Comparison of ENCODE assay signal across 8 cellular contexts in the genomic region with DNA sequence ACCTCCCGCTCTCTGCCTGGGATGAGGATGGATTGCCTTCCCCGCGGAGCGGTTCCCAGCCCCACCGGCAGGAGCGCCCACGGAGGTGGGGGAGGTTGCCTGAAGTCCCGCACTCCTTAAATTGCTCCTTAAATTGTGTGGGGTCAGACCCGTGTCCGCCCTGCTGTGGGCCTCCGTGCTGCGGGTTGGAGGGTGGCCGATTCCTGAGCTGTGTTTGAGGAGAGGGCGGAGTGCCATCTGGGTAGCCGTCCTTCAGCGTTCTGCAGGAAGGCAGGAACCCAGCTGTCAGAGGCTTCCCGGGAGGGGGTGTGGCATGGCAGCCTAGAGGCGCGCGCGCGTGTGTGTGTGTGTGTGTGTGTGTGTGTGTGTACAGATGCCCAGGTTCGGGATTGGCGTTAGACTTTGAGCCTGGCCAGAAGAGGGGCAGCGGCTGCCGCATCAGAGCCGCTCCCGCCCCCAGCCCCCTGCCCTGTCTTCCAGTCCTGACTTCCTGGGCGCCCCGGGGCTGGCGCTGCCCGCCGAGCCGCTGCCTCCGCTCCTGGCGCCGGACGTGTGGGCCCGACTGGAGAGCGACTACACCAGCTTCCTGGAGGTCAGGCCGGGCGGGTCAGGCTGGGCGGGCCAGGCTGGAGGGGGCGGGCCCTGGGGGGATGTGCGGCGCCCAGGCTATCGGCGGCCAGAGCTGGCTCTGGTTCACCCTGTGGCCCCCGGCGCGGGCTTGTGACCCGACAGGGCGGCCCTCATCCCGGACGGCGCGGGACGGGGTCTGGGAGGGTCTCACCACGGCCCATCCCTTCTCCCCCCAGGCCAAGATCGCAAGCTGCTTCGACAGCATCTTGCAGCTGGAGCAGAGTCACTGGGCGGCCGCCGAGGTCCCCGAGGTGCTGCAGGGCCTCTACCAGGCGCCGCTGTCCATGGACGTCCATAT. TPM values are rescaled to one million over a fixed set of nuclear protein-coding genes. Genes with fewer than 3 reads are reported as not detected.
DNase-seq lines count a peak whose midpoint lies in the region; ATAC-seq and TF ChIP-seq lines count a peak whose summit lies in the region.

No MANE protein-coding gene starts in this region.

- H3K27me3 Mint-ChIP-seq in chondrocyte (ENCODE audit: low read depth), result no peaks in the 10 kb centered on the region

- ATAC-seq in HG03342 (IDR thresholded peaks at IDR 0.05; ENCODE audit: unreplicated experiment), result no peak
- no peak for ATAC-seq in GM19452 (IDR thresholded peaks at IDR 0.05; ENCODE audit: unreplicated experiment)

- H3K4me1 Mint-ChIP-seq in chondrocyte (ENCODE audit: low read depth), result peaks cover under 1% of the 10 kb centered on the region

- H3K27ac Mint-ChIP-seq in chondrocyte (ENCODE audit: unreplicated experiment), result no peak overlapping the region

- peak overlapping the region; percentile 9 for H3K4me3 Mint-ChIP-seq in chondrocyte (ENCODE audit: unreplicated experiment)

- TF ChIP-seq CTCF in chondrocyte (IDR thresholded peaks at IDR 0.05), result peak; percentile 26

- DNase-seq in NCI-H2029 (lab: John Stamatoyannopoulos, UW), result peak; percentile 18
- no peak for DNase-seq in NCI-H2029 treated with DMSO at 0.1 percent for 48 hours (lab: John Stamatoyannopoulos, UW)
- peak; percentile 24 for DNase-seq in NCI-H345 treated with DMSO at 0.1 percent for 48 hours (lab: John Stamatoyannopoulos, UW; ENCODE audit: unreplicated experiment)
- no peak for DNase-seq in chondrocyte (ENCODE audit: low spot score)
- DNase-seq in myocyte (ENCODE audit: low read depth), result peak; percentile 93
- no peak for DNase-seq in stimulated activated CD4-positive, alpha-beta T cell treated with anti-CD3 and anti-CD28 coated beads, Interleukin-4, amount 100 ng/mL, for 24 hours

- no peaks in the 10 kb centered on the region for H3K36me3 Mint-ChIP-seq in chondrocyte (ENCODE audit: low read depth)

- no peaks in the 10 kb centered on the region for H3K9me3 Mint-ChIP-seq in chondrocyte (ENCODE audit: low read depth)

RNA-seq across cellular contexts. Expression of a gene that starts 9.2 kb away (rescaled TPM):
- not detected in 3 replicates for total RNA-seq in chondrocyte
- 58.9 and 99.9 TPM in 2 replicates for total RNA-seq in myocyte
- polyA plus RNA-seq in myocyte (2012), result 3.0 TPM

RNA-seq across cellular contexts. Expression of a gene that starts 19.5 kb away (rescaled TPM):
- total RNA-seq in chondrocyte (1.9 to 16.7 TPM (median 13.3 TPM) in 3 replicates), myocyte (76.6 and 179 TPM in 2 replicates)
- polyA plus RNA-seq in myocyte (2012), result 21.1 TPM

RNA-seq across cellular contexts. Expression of a gene that starts 19.7 kb away (rescaled TPM):
- total RNA-seq in chondrocyte, result not detected in 3 replicates
- 0.94 and 2.7 TPM in 2 replicates for total RNA-seq in myocyte
- not detected for polyA plus RNA-seq in myocyte (2012)

RNA-seq across cellular contexts. Expression of a gene that starts 46.4 kb away (rescaled TPM):
- 106 to 113 TPM (median 107 TPM) in 3 replicates for total RNA-seq in chondrocyte
- 63.4 and 64.0 TPM in 2 replicates for total RNA-seq in myocyte
- polyA plus RNA-seq in myocyte (2012), result 80.6 TPM

Comparison
In these comparisons a context has a peak if more than half of its experiments do, and no peak if none do; other contexts are left out.
1. DNase-seq: peak in NCI-H2029 (single experiment), NCI-H345 treated with DMSO at 0.1 percent for 48 hours (single experiment) and myocyte (single experiment); none in NCI-H2029 treated with DMSO at 0.1 percent for 48 hours (single experiment), chondrocyte (single experiment) and stimulated activated CD4-positive, alpha-beta T cell treated with anti-CD3 and anti-CD28 coated beads, Interleukin-4, amount 100 ng/mL, for 24 hours (single experiment).
2. RNA of a gene that starts 9.2 kb away (total RNA-seq): 58.9 to 99.9 TPM in myocyte; not detected in chondrocyte; every median in the first group is over 10 times any median in the second.